8 cellular contexts compared by ENCODE assay signal in the genomic region with DNA sequence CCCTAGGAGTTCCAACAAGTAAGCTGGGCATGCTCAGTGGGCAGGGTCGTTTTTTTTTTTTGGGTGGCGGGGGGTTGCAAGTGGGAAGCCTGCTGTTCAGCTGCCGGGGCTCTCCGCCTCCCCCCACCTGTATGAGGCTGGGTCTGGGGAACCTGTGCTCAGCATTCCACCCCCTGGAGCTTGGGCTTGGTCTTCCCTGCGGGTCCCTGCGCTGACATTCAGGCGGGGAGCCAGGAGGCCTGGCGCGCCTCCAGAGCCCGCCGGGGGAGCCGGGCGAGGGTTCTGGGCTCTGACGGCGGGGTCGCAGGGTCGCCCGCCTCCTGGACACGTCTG. TPM values are rescaled to one million over a fixed set of nuclear protein-coding genes. Genes with fewer than 3 reads are reported as not detected.
DNase-seq lines count a peak whose midpoint lies in the region; ATAC-seq and TF ChIP-seq lines count a peak whose summit lies in the region.

No MANE protein-coding gene starts in this region.

- H3K27me3 ChIP-seq in WERI-Rb-1 (ENCODE audit: insufficient read depth, low read depth, severe bottlenecking): no peaks in the 10 kb centered on the region
- H3K27me3 ChIP-seq in sigmoid colon: no peaks in the 10 kb centered on the region

- intact Hi-C loops in sigmoid colon (cut with DNase I): no loop called here

- no peak for TF ChIP-seq CTCF in WERI-Rb-1 (IDR thresholded peaks at IDR 0.05; ENCODE audit: low read depth, low read length)
- no peak for TF ChIP-seq CTCF in glutamatergic neuron (IDR thresholded peaks at IDR 0.05; ENCODE audit: partially characterized antibody, unreplicated experiment)
- no peak for TF ChIP-seq CTCF in sigmoid colon (IDR thresholded peaks at IDR 0.05)

- no peak for ATAC-seq in HG03108 (IDR thresholded peaks at IDR 0.05; ENCODE audit: unreplicated experiment)

- TF ChIP-seq EP300 in sigmoid colon (IDR thresholded peaks at IDR 0.05): no peak

- 2 to 6% methylated on average over 19 of the region's 19 CpGs for WGBS in sigmoid colon, 2 donors

- peaks cover 0 to 30% (median 26%) of the 10 kb centered on the region in 4 donors for H3K4me1 ChIP-seq in sigmoid colon

- no peak for TF ChIP-seq POLR2A in sigmoid colon (IDR thresholded peaks at IDR 0.05)

- H3K27me3 Mint-ChIP-seq in activated naive CD4-positive, alpha-beta T cell treated with anti-CD3 and anti-CD28 coated beads, Interleukin-2, amount 50 U/mL, for 24 hours: no peaks in the 10 kb centered on the region
- peaks cover 2% of the 10 kb centered on the region for H3K27me3 Mint-ChIP-seq in glutamatergic neuron (ENCODE audit: unreplicated experiment)

- H3K36me3 ChIP-seq in WERI-Rb-1 (peaks cover 4% of the 10 kb centered on the region; the same call in 1 of the 2 replicates), sigmoid colon (no peaks in the 10 kb centered on the region)

- H3K9me3 ChIP-seq in WERI-Rb-1 (ENCODE audit: severe bottlenecking) (no peaks in the 10 kb centered on the region), sigmoid colon (no peaks in the 10 kb centered on the region)

- H3K4me1 Mint-ChIP-seq in activated naive CD4-positive, alpha-beta T cell treated with anti-CD3 and anti-CD28 coated beads, Interleukin-2, amount 50 U/mL, for 24 hours: peaks cover 43% of the 10 kb centered on the region
- peaks cover 9% of the 10 kb centered on the region for H3K4me1 Mint-ChIP-seq in glutamatergic neuron (ENCODE audit: low read depth, unreplicated experiment)

- H3K9me3 Mint-ChIP-seq in activated naive CD4-positive, alpha-beta T cell treated with anti-CD3 and anti-CD28 coated beads, Interleukin-2, amount 50 U/mL, for 24 hours: no peaks in the 10 kb centered on the region
- peaks cover 5% of the 10 kb centered on the region for H3K9me3 Mint-ChIP-seq in glutamatergic neuron (ENCODE audit: unreplicated experiment)

- no peaks in the 10 kb centered on the region for H3K36me3 Mint-ChIP-seq in activated naive CD4-positive, alpha-beta T cell treated with anti-CD3 and anti-CD28 coated beads, Interleukin-2, amount 50 U/mL, for 24 hours
- H3K36me3 Mint-ChIP-seq in glutamatergic neuron (ENCODE audit: unreplicated experiment): no peaks in the 10 kb centered on the region

- H3K27ac ChIP-seq in WERI-Rb-1 (peak overlapping the region; percentile 96), sigmoid colon (peak overlapping the region; percentile 96 to 99 (median 98))

- H3K4me3 ChIP-seq in WERI-Rb-1 (ENCODE audit: low read depth, low read length) (peak overlapping the region; percentile 89), sigmoid colon (peak overlapping the region; percentile 53 to 82 (median 72))

- DNase-seq in activated naive CD4-positive, alpha-beta T cell treated with Interleukin-2 at 50 U/mL for 16 hours: no peak
- DNase-seq in WERI-Rb-1 (peak; percentile 45), glutamatergic neuron (no peak), sigmoid colon (no peak), COLO668 (lab: John Stamatoyannopoulos, UW; ENCODE audit: unreplicated experiment) (no peak), NOMO-1 treated with dmso at 0.1 percent for 144 hours (lab: John Stamatoyannopoulos, UW; ENCODE audit: unreplicated experiment) (no peak)

- H3K27ac Mint-ChIP-seq in activated naive CD4-positive, alpha-beta T cell treated with anti-CD3 and anti-CD28 coated beads, Interleukin-2, amount 50 U/mL, for 24 hours: peak overlapping the region; percentile 65
- H3K27ac Mint-ChIP-seq in glutamatergic neuron (ENCODE audit: unreplicated experiment): peak overlapping the region; percentile 87

- peak overlapping the region; percentile 99 for H3K4me3 Mint-ChIP-seq in activated naive CD4-positive, alpha-beta T cell treated with anti-CD3 and anti-CD28 coated beads, Interleukin-2, amount 50 U/mL, for 24 hours
- peak overlapping the region; percentile 78 for H3K4me3 Mint-ChIP-seq in glutamatergic neuron (ENCODE audit: unreplicated experiment)

RNA-seq across cellular contexts. Expression of a gene that starts 0.8 kb away (rescaled TPM):
- total RNA-seq in glutamatergic neuron (ENCODE audit: unreplicated experiment) (26.2 TPM), sigmoid colon (10 to 100 TPM; 15.0 to 44.6 (median 17.9) TPM)
- polyA plus RNA-seq in sigmoid colon: 10 to 100 TPM; 13.2 to 16.4 (median 15.4) TPM
